In genomic region chr6:166626177-166627038, GRCh38 we compare ENCODE assay signal across 8 cellular contexts. TPM values are rescaled to one million over a fixed set of nuclear protein-coding genes. Genes with fewer than 3 reads are reported as not detected.
DNase-seq lines count a peak whose midpoint lies in the region; ATAC-seq and TF ChIP-seq lines count a peak whose summit lies in the region.

No MANE protein-coding gene starts in this region.

- DNase-seq in Right ventricle myocardium superior, result peak; percentile 54
- DNase-seq in left cardiac atrium, result no peak
- DNase-seq in dermis blood vessel endothelial cell, result peak; percentile 67
- peak; percentile 43 for DNase-seq in lung (ENCODE audit: low spot score)
- DNase-seq in stimulated activated naive CD4-positive, alpha-beta T cell (lab: John Stamatoyannopoulos, UW), result peak in 5 of 6 experiments; percentile 6 to 61 (median 44)
- DNase-seq in AML-193 (lab: John Stamatoyannopoulos, UW), result no peak

- WGBS in lung, 2 donors, result 1 to 3% methylated on average over 61 to 67 of the region's 67 CpGs

- intact Hi-C loops in Right ventricle myocardium superior (cut with DNase I) (no loop called here), left cardiac atrium (cut with DNase I) (no loop called here)

- peaks cover 13 to 17% of the 10 kb centered on the region in 2 donors for H3K4me1 ChIP-seq in lung (ENCODE audit: control insufficient read depth in 2 of 2, insufficient read depth in 2 of 2, low read length in 2 of 2)

- H3K27ac ChIP-seq in lung (ENCODE audit: low read depth in 1 of 2, low read length in 1 of 2), result peak overlapping the region; percentile 96 to 100

- no peak for TF ChIP-seq EP300 in Ishikawa (IDR thresholded peaks at IDR 0.05; ENCODE audit: borderline replicate concordance)

- no peak for TF ChIP-seq RAD21 in Ishikawa (IDR thresholded peaks at IDR 0.05; ENCODE audit: low read depth)

- TF ChIP-seq CTCF in WI38 (IDR thresholded peaks at IDR 0.05; ENCODE audit: low read depth, low read length), result no peak
- no peak for TF ChIP-seq CTCF in lung (IDR thresholded peaks at IDR 0.05; ENCODE audit: control extremely low read depth, extremely low read depth)

- no peaks in the 10 kb centered on the region for H3K27me3 ChIP-seq in lung (ENCODE audit: control insufficient read depth, insufficient read depth)

- H3K4me3 ChIP-seq in WI38 (ENCODE audit: low read depth, low read length), result peak overlapping the region; percentile 93
- peak overlapping the region; percentile 95 for H3K4me3 ChIP-seq in lung

- no peaks in the 10 kb centered on the region for H3K36me3 ChIP-seq in lung (ENCODE audit: control insufficient read depth in 2 of 2, insufficient read depth in 2 of 2, low read length in 2 of 2)

- ATAC-seq in Right ventricle myocardium superior (ENCODE audit: poor library complexity) (no peak), left cardiac atrium (no peak), lung (ENCODE audit: insufficient read depth, low FRiP score) (peak; percentile 0)

- H3K9me3 ChIP-seq in lung (ENCODE audit: control insufficient read depth in 2 of 2, insufficient read depth in 1 of 2, low read length in 1 of 2), result no peaks in the 10 kb centered on the region

TF ChIP-seq in Ishikawa, 13 proteins besides CTCF, POLR2A, EP300 and RAD21:
- TF ChIP-seq EGR1 (IDR thresholded peaks at IDR 0.05) (no peak), FOXM1 (IDR thresholded peaks at IDR 0.05; ENCODE audit: borderline replicate concordance, low read depth) (no peak), CEBPB (IDR thresholded peaks at IDR 0.05) (0 out of 2 replicates have a peak, but pooled peaks have one; percentile 34), YY1 (IDR thresholded peaks at IDR 0.05; ENCODE audit: low read depth) (no peak; the same call in 1 of the 2 replicates), TCF12 (IDR thresholded peaks at IDR 0.05; ENCODE audit: low read depth) (0 out of 2 replicates have a peak, but pooled peaks have one; percentile 24), ZBTB7A (IDR thresholded peaks at IDR 0.05; ENCODE audit: low read depth) (peak; percentile 88), USF1 (IDR thresholded peaks at IDR 0.05) (no peak), MAX (IDR thresholded peaks at IDR 0.05) (peak; percentile 7; the same call in 1 of the 2 replicates), REST (IDR thresholded peaks at IDR 0.05; ENCODE audit: low read depth) (no peak), CREB1 (IDR thresholded peaks at IDR 0.05; ENCODE audit: low read depth) (no peak), TEAD4 (IDR thresholded peaks at IDR 0.05) (no peak), TAF1 (IDR thresholded peaks at IDR 0.05; ENCODE audit: low read depth) (peak; percentile 47; the same call in 1 of the 2 replicates), NFIC (IDR thresholded peaks at IDR 0.05) (no peak)

RNA-seq across cellular contexts. Expression of gene RPS6KA2, which starts 0.6 kb away (rescaled TPM):
- total RNA-seq in Right ventricle myocardium superior, result 50.2 TPM
- 10 to 100 TPM; 59.6 to 95.7 TPM for total RNA-seq in left cardiac atrium
- total RNA-seq in dermis blood vessel endothelial cell, result 166 and 297 TPM in 2 replicates
- 100 to 1,000 TPM; 109 to 185 TPM for total RNA-seq in lung
- polyA plus RNA-seq in lung, result 100 to 1,000 TPM in 1 of 2 donors, 10 to 100 TPM in 1; 61.9 to 102 TPM

RNA-seq across cellular contexts. Expression of gene RAMACL, which starts 39.9 kb away (rescaled TPM):
- total RNA-seq in Right ventricle myocardium superior, result 1.3 TPM
- total RNA-seq in left cardiac atrium, result 1 to 10 TPM in 1 of 2 donors, under 1 TPM in 1; 0.71 to 1.6 TPM
- total RNA-seq in dermis blood vessel endothelial cell, result 2.9 and 6.6 TPM in 2 replicates
- 10 to 100 TPM in 1 of 2 donors, 1 to 10 TPM in 1; 7.8 to 17.6 TPM for total RNA-seq in lung
- polyA plus RNA-seq in lung, result under 1 TPM; 0.30 to 0.77 TPM

Comparison
In these comparisons a context has a peak if more than half of its experiments do, and no peak if none do; other contexts are left out.
1. DNase-seq: peak in Right ventricle myocardium superior (single experiment), dermis blood vessel endothelial cell (single experiment), lung (single experiment) and stimulated activated naive CD4-positive, alpha-beta T cell (5 of 6); none in left cardiac atrium (single experiment) and AML-193 (0 of 2).